1 cellular context compared by ENCODE assay signal in the genomic region with DNA sequence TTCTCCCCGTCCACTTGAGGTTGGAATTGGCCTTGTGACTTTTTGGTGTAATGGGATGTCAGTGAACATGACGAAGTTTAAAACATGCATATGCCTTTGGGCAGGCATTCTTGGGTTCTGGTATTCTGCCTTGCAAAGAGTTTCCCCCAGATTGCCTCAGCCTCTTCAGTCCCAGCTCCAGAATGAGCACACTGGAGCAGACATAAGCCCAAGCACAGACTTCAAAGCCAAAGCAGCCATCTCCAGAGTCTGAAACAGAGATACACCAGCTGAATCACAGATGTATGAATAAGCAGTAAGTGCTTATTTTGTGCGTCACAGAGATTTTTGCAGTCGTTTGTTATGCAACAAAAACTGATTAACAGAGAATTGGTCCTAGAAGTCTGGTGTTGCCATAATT.
TF ChIP-seq lines count a peak whose summit lies in the region.

No MANE protein-coding gene starts in this region.

TF ChIP-seq in IMR-90, 13 proteins besides CTCF, POLR2A, EP300 and RAD21:
- TF ChIP-seq MXI1 (IDR thresholded peaks at IDR 0.05; ENCODE audit: borderline replicate concordance, low read depth, low read length) (no peak), SMC3 (IDR thresholded peaks at IDR 0.05; ENCODE audit: low read depth, low read length) (no peak), MAZ (IDR thresholded peaks at IDR 0.05; ENCODE audit: borderline replicate concordance, low read depth, low read length) (no peak), BHLHE40 (IDR thresholded peaks at IDR 0.05; ENCODE audit: low read depth, low read length) (0 out of 2 replicates have a peak, but pooled peaks have one; percentile 4), FOS (IDR thresholded peaks at IDR 0.05; ENCODE audit: low read depth, low read length) (0 out of 2 replicates have a peak, but pooled peaks have one; percentile 43), CEBPB (IDR thresholded peaks at IDR 0.05; ENCODE audit: low read depth, low read length) (peak; percentile 59; the same call in 1 of the 2 replicates), RFX5 (IDR thresholded peaks at IDR 0.05; ENCODE audit: low read depth, low read length) (no peak), RCOR1 (IDR thresholded peaks at IDR 0.05; ENCODE audit: insufficient replicate concordance, low read length) (no peak), NFE2L2 (IDR thresholded peaks at IDR 0.05; ENCODE audit: low read depth, low read length) (no peak), CHD1 (IDR thresholded peaks at IDR 0.05; ENCODE audit: low read depth, low read length) (no peak), MAFK (IDR thresholded peaks at IDR 0.05; ENCODE audit: low read depth, low read length) (no peak)
- TF ChIP-seq, protein P1, sequence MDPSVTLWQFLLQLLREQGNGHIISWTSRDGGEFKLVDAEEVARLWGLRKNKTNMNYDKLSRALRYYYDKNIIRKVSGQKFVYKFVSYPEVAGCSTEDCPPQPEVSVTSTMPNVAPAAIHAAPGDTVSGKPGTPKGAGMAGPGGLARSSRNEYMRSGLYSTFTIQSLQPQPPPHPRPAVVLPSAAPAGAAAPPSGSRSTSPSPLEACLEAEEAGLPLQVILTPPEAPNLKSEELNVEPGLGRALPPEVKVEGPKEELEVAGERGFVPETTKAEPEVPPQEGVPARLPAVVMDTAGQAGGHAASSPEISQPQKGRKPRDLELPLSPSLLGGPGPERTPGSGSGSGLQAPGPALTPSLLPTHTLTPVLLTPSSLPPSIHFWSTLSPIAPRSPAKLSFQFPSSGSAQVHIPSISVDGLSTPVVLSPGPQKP (IDR thresholded peaks at IDR 0.05; ENCODE audit: borderline replicate concordance, low read depth, low read length) = no peak
